ENCODE assay signal across 8 cellular contexts in genomic region chr7:1950623-1951523, GRCh38.
DNase-seq lines count a peak whose midpoint lies in the region; ATAC-seq and TF ChIP-seq lines count a peak whose summit lies in the region.

No MANE protein-coding gene starts in this region.

- BruUV-seq in A673 (replicated peaks; lab: Mats Ljungman, UMichigan), result no TSS peak

- H3K4me1 ChIP-seq in A673 (ENCODE audit: insufficient read depth, low read length, poor library complexity, severe bottlenecking) (peaks cover 15% of the 10 kb centered on the region), hepatocyte (ENCODE audit: insufficient read depth) (no peaks in the 10 kb centered on the region)

- intact Hi-C loops in A673 (cut with micrococcal nuclease; ENCODE audit: unreplicated experiment), result no loop called here

- in situ Hi-C loops in GM13977 (cut with MboI; ENCODE audit: low pct_unique_long_range_greater_than_20kb, low sequenced_read_pairs, unreplicated experiment), result no loop called here

- ATAC-seq in GM18909 (IDR thresholded peaks at IDR 0.05; ENCODE audit: poor library complexity, unreplicated experiment) (peak; percentile 51), GM19455 (IDR thresholded peaks at IDR 0.05; ENCODE audit: unreplicated experiment) (no peak)

- H3K27ac ChIP-seq in A673 (ENCODE audit: low read depth, low read length, poor library complexity, severe bottlenecking) (peak overlapping the region; percentile 34), hepatocyte (no peak overlapping the region)

- H3K9me3 ChIP-seq in A673 (ENCODE audit: low read depth, low read length, poor library complexity, severe bottlenecking), result no peaks in the 10 kb centered on the region
- no peaks in the 10 kb centered on the region for H3K9me3 ChIP-seq in hepatocyte (ENCODE audit: low read depth)

- no peak overlapping the region for H3K4me3 ChIP-seq in A673 (ENCODE audit: low read depth, low read length, poor library complexity, severe bottlenecking)
- H3K4me3 ChIP-seq in hepatocyte, result no peak overlapping the region

- no peaks in the 10 kb centered on the region for H3K9me2 ChIP-seq in hepatocyte (replicated peaks; ENCODE audit: insufficient read depth)

- WGBS in hepatocyte (ENCODE audit: low lambda C conversion rate, missing lambda C conversion rate), result 89% methylated on average over 19 of the region's 28 CpGs

- TF ChIP-seq CTCF in A673 (conservative IDR thresholded peaks at IDR 0.05; ENCODE audit: low read depth, low read length) (no peak), GM13977 (IDR thresholded peaks at IDR 0.05; ENCODE audit: extremely low read depth, insufficient read depth, missing control alignments) (no peak), hepatocyte (IDR thresholded peaks at IDR 0.05; ENCODE audit: poor library complexity) (no peak)

- H3K36me3 ChIP-seq in A673 (ENCODE audit: insufficient read depth, low read length, poor library complexity, severe bottlenecking), result no peaks in the 10 kb centered on the region
- no peaks in the 10 kb centered on the region for H3K36me3 ChIP-seq in hepatocyte (replicated peaks; ENCODE audit: insufficient read depth, low read depth)

- H3K79me2 ChIP-seq in hepatocyte, result no peaks in the 10 kb centered on the region

- no peak overlapping the region for H3K4me2 ChIP-seq in hepatocyte

- H3K27me3 ChIP-seq in A673 (replicated peaks; ENCODE audit: insufficient read depth, low read depth, low read length, poor library complexity), result no peaks in the 10 kb centered on the region
- no peaks in the 10 kb centered on the region for H3K27me3 ChIP-seq in hepatocyte

- H2AFZ ChIP-seq in hepatocyte, result no peak overlapping the region

- DNase-seq in A673 (ENCODE audit: low spot score) (peak; percentile 31), SHP77 treated with DMSO at 0.1 percent for 48 hours (lab: John Stamatoyannopoulos, UW) (peak; percentile 88), foreskin melanocyte (peak; percentile 67), GM13977 (ENCODE audit: low spot score) (no peak), NCI-H1694 treated with DMSO at 0.1 percent for 48 hours (lab: John Stamatoyannopoulos, UW) (no peak), hepatocyte (ENCODE audit: low spot score) (no peak)

- POLR2A ChIA-PET in A673 (lab: Charles Lee; ENCODE audit: low non-redundant PET), result no interaction called here

- CTCF ChIA-PET in A673 (lab: Charles Lee), result no interaction called here

- no peaks in the 10 kb centered on the region for H4K20me1 ChIP-seq in hepatocyte (ENCODE audit: insufficient read depth, poor library complexity, severe bottlenecking)

Comparison
In these comparisons a context has a peak if more than half of its experiments do, and no peak if none do; other contexts are left out.
1. DNase-seq: peak in A673 (single experiment), SHP77 treated with DMSO at 0.1 percent for 48 hours (single experiment) and foreskin melanocyte (single experiment); none in GM13977 (single experiment), NCI-H1694 treated with DMSO at 0.1 percent for 48 hours (single experiment) and hepatocyte (single experiment).